8 cellular contexts compared by ENCODE assay signal in the genomic region with DNA sequence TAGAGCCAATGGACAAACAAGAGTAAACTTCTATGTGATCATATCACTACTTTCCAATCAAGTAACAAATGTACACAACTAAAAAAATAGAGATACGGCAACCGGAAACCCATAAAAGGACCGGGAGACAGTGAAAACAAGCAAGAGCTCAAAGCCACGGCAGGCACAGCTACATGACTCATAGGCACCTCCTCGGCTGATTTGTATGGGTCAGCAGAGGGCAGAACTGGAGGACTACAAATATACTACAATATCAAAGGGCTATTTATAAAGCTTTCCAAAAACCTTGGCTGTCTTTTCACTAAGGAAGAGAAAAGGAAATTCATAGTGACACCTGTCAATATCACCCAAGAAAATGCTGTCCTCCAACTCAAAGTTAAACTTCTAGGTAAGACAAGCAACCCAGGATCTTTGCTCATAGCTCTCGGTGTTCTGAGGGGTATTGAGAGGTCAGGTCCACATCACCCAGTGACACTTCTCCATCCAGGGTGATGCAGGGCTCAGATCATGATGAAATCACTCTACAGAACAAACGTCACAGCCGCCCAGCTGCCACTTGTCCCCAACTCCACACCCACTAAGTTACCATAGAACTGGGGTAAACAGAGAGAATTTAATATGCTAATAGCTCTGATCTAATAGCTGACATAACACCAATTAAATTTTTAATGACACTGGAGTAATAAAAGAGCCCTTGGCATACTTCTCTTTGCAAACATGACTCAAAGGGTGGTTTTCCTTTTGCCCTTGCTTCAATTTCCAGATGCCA. TPM values are rescaled to one million over a fixed set of nuclear protein-coding genes. Genes with fewer than 3 reads are reported as not detected.
DNase-seq lines count a peak whose midpoint lies in the region; ATAC-seq lines count a peak whose summit lies in the region.

No MANE protein-coding gene starts in this region.

- CTCF ChIA-PET in activated CD4-positive, alpha-beta memory T cell treated with anti-CD3 and anti-CD28 coated beads, Interleukin-2, amount 10 ng/mL, durations not matched to agents 7 days and 5 days (lab: Charles Lee), result interaction anchor here (0.6 to 28.6 kb wide), 10 partner anchors 9 to 115 kb away, joined by 3 to 951 read pairs (median 4); a partner anchor contains a TSS

- H3K27me3 Mint-ChIP-seq in activated CD4-positive, alpha-beta memory T cell treated with anti-CD3 and anti-CD28 coated beads, Interleukin-2, amount 10 ng/mL, durations not matched to agents 7 days and 5 days, result no peaks in the 10 kb centered on the region

- peaks cover 81% of the 10 kb centered on the region for H3K4me1 Mint-ChIP-seq in activated CD4-positive, alpha-beta memory T cell treated with anti-CD3 and anti-CD28 coated beads, Interleukin-2, amount 10 ng/mL, durations not matched to agents 7 days and 5 days

- H3K9me3 Mint-ChIP-seq in activated CD4-positive, alpha-beta memory T cell treated with anti-CD3 and anti-CD28 coated beads, Interleukin-2, amount 10 ng/mL, durations not matched to agents 7 days and 5 days, result no peaks in the 10 kb centered on the region

- POLR2A ChIA-PET in activated CD4-positive, alpha-beta memory T cell treated with anti-CD3 and anti-CD28 coated beads, Interleukin-2, amount 10 ng/mL, durations not matched to agents 7 days and 5 days (lab: Charles Lee), result interaction anchor here (0.6 to 4.4 kb wide), 5 partner anchors 11 to 90 kb away, joined by 3 to 36 read pairs (median 6); a partner anchor contains a TSS

- DNase-seq in Caki2 (ENCODE audit: low read depth), result peak; percentile 76
- peak; percentile 94 for DNase-seq in M059J (ENCODE audit: low read depth)
- peak; percentile 62 for DNase-seq in activated CD4-positive, alpha-beta memory T cell treated with anti-CD3 and anti-CD28 coated beads, Interleukin-2, amount 10 ng/mL, durations not matched to agents 7 days and 5 days
- peak; percentile 87 for DNase-seq in glomerular endothelial cell (ENCODE audit: extremely low read depth, low read depth, low spot score)
- DNase-seq in pons (ENCODE audit: low spot score), result peak; percentile 91
- DNase-seq in NCI-H524 treated with DMSO at 0.1 percent for 48 hours (lab: John Stamatoyannopoulos, UW), result no peak
- no peak for DNase-seq in germinal center (ENCODE audit: low spot score)

- no peak for ATAC-seq in GM18519 (IDR thresholded peaks at IDR 0.05; ENCODE audit: low FRiP score, unreplicated experiment)

- no peak overlapping the region for H3K4me3 Mint-ChIP-seq in activated CD4-positive, alpha-beta memory T cell treated with anti-CD3 and anti-CD28 coated beads, Interleukin-2, amount 10 ng/mL, durations not matched to agents 7 days and 5 days

- in situ Hi-C loops in Caki2 (cut with HindIII; ENCODE audit: low pct_unique_long_range_greater_than_20kb, low sequenced_read_pairs), result no loop called here

- peaks cover 55% of the 10 kb centered on the region for H3K36me3 Mint-ChIP-seq in activated CD4-positive, alpha-beta memory T cell treated with anti-CD3 and anti-CD28 coated beads, Interleukin-2, amount 10 ng/mL, durations not matched to agents 7 days and 5 days (ENCODE audit: low read depth)

- peak overlapping the region; percentile 77 for H3K27ac Mint-ChIP-seq in activated CD4-positive, alpha-beta memory T cell treated with anti-CD3 and anti-CD28 coated beads, Interleukin-2, amount 10 ng/mL, durations not matched to agents 7 days and 5 days

RNA-seq across cellular contexts. Expression of a gene that starts 41.3 kb away (rescaled TPM):
- total RNA-seq in Caki2 (2014; rRNA removed; shearing (Covaris generic); ENCODE audit: low replicate concordance), result 149 and 150 TPM in 2 replicates
- total RNA-seq in M059J (2014; rRNA removed; shearing (Covaris generic)), result 115 and 145 TPM in 2 replicates
- total RNA-seq in activated CD4-positive, alpha-beta memory T cell treated with anti-CD3 and anti-CD28 coated beads, Interleukin-2, amount 10 ng/mL, durations not matched to agents 7 days and 5 days, result 10 to 100 TPM; 52.3 to 55.8 TPM
- 117 and 166 TPM in 2 replicates for total RNA-seq in glomerular endothelial cell

Comparison
In these comparisons a context has a peak if more than half of its experiments do, and no peak if none do; other contexts are left out.
1. DNase-seq: peak in Caki2 (single experiment), M059J (single experiment), activated CD4-positive, alpha-beta memory T cell treated with anti-CD3 and anti-CD28 coated beads, Interleukin-2, amount 10 ng/mL, durations not matched to agents 7 days and 5 days (single experiment), glomerular endothelial cell (single experiment) and pons (single experiment); none in NCI-H524 treated with DMSO at 0.1 percent for 48 hours (single experiment) and germinal center (single experiment).